Comparison of ENCODE assay signal across 10 cellular contexts in the genomic region with DNA sequence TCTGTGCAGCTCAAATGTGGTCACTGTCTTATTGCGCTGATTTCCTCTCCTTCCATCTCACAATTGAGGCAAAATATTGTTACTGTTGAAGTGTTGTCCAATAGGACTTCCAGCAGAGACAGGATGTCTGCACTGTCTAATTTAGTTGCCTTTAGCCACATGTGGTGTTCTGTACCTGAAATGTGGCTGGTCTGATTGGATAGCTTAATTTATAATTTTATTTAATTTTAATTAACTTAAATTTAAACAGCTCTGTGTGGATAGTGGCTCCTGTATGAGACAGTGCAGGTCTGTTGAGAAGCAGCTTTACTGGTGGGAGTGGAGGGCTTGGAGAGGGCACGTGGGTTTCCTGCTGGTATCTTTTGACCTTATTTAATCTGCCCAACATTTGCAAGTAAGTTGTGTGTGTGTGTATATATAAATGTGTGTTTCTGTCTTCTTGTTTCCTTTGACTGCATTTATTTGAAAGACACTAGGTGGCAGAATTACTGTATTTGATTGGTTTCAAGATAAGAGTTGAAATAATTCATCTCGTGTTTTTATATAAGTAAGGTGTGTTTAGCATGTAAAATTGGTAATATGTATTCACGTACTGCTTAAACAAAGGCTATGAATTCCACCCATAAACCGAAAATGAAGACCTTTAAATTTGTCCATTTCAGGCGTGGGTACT. TPM values are rescaled to one million over a fixed set of nuclear protein-coding genes. Genes with fewer than 3 reads are reported as not detected.
DNase-seq lines count a peak whose midpoint lies in the region; ATAC-seq, FAIRE-seq and TF ChIP-seq lines count a peak whose summit lies in the region.
"Had no signal": no experiment of that assay in that cellular context is flagged by ENCODE, and none has a peak within 500 bp of the region (broad histone marks: within the 10 kb centered on the region; RNA-seq: fewer than 3 reads in every experiment).

No MANE protein-coding gene starts in this region.

- in situ Hi-C loops in gastrocnemius medialis (cut with MboI; ENCODE audit: low sequenced_read_pairs in 4 of 4), result no loop called here

- no peaks in the 10 kb centered on the region for H4K20me1 ChIP-seq in endothelial cell of umbilical vein (replicated peaks; ENCODE audit: control insufficient read depth, extremely low read depth, insufficient read depth, low read length)

- TF ChIP-seq POLR2A in Peyer's patch (IDR thresholded peaks at IDR 0.05), result no peak
- no peak for TF ChIP-seq POLR2A in endothelial cell of umbilical vein (IDR thresholded peaks at IDR 0.05; ENCODE audit: low read depth, low read length)
- TF ChIP-seq POLR2A in gastrocnemius medialis (IDR thresholded peaks at IDR 0.05), result no peak

- H3K9me3 ChIP-seq in Peyer's patch (no peaks in the 10 kb centered on the region), endothelial cell of umbilical vein (replicated peaks; ENCODE audit: control insufficient read depth, insufficient read depth, low read length) (no peaks in the 10 kb centered on the region), gastrocnemius medialis (no peaks in the 10 kb centered on the region)

- no peak for ATAC-seq in activated T-cell treated with anti-CD3 and anti-CD28 coated beads, Interleukin-2, amount 50 U/mL, for 72 hours (replicated peaks in 1 of 2)
- ATAC-seq in gastrocnemius medialis (no peak), HG03521 (IDR thresholded peaks at IDR 0.05; ENCODE audit: unreplicated experiment) (no peak), HG02870 (IDR thresholded peaks at IDR 0.05; ENCODE audit: unreplicated experiment) (no peak), GM18868 (IDR thresholded peaks at IDR 0.05; ENCODE audit: unreplicated experiment) (no peak)
- ATAC-seq: Right ventricle myocardium inferior had no signal

- H2AFZ ChIP-seq in endothelial cell of umbilical vein (ENCODE audit: low read depth, low read length), result no peak overlapping the region

- H3K9me3 Mint-ChIP-seq in activated T-cell treated with anti-CD3 and anti-CD28 coated beads, Interleukin-2, amount 50 U/mL, for 72 hours, result no peaks in the 10 kb centered on the region
- no peaks in the 10 kb centered on the region for H3K9me3 Mint-ChIP-seq in activated T-cell treated with anti-CD3 and anti-CD28 coated beads, Interleukin-2, amount 50 U/mL, for 24 hours

- no peak for DNase-seq in activated T-cell treated with anti-CD3 and anti-CD28 coated beads, Interleukin-2, amount 50 U/mL, for 72 hours
- DNase-seq in activated T-cell treated with anti-CD3 and anti-CD28 coated beads, Interleukin-2, amount 50 U/mL, for 24 hours, result no peak
- DNase-seq in Peyer's patch (no peak), endothelial cell of umbilical vein (ENCODE audit: low read depth, low spot score) (peak; percentile 44), gastrocnemius medialis (no peak)
- DNase-seq: GDM1 had no signal

- no peaks in the 10 kb centered on the region for H3K79me2 ChIP-seq in endothelial cell of umbilical vein (ENCODE audit: control insufficient read depth, insufficient read depth, low read length)

- H3K27me3 ChIP-seq in Peyer's patch (no peaks in the 10 kb centered on the region), endothelial cell of umbilical vein (ENCODE audit: control insufficient read depth in 2 of 2, insufficient read depth in 2 of 2, low read length in 2 of 2) (no peaks in the 10 kb centered on the region), gastrocnemius medialis (no peaks in the 10 kb centered on the region)

- H3K4me3 ChIP-seq in Peyer's patch (no peak overlapping the region), endothelial cell of umbilical vein (replicated peaks in 1 of 3; ENCODE audit: insufficient read depth in 1 of 3, low read depth in 1 of 3, low read length in 3 of 3) (no peak overlapping the region), gastrocnemius medialis (no peak overlapping the region)

- no peak overlapping the region for H3K4me2 ChIP-seq in endothelial cell of umbilical vein (ENCODE audit: insufficient read depth, low read length)

- H3K36me3 Mint-ChIP-seq in activated T-cell treated with anti-CD3 and anti-CD28 coated beads, Interleukin-2, amount 50 U/mL, for 72 hours (ENCODE audit: insufficient read depth in 2 of 2), result peaks cover 4 to 6% of the 10 kb centered on the region in 2 donors
- peaks cover 85% of the 10 kb centered on the region for H3K36me3 Mint-ChIP-seq in activated T-cell treated with anti-CD3 and anti-CD28 coated beads, Interleukin-2, amount 50 U/mL, for 24 hours (ENCODE audit: low read depth)

- H3K27me3 Mint-ChIP-seq in activated T-cell treated with anti-CD3 and anti-CD28 coated beads, Interleukin-2, amount 50 U/mL, for 72 hours (ENCODE audit: low read depth), result no peaks in the 10 kb centered on the region
- H3K27me3 Mint-ChIP-seq in activated T-cell treated with anti-CD3 and anti-CD28 coated beads, Interleukin-2, amount 50 U/mL, for 24 hours, result no peaks in the 10 kb centered on the region

- H3K27ac Mint-ChIP-seq in activated T-cell treated with anti-CD3 and anti-CD28 coated beads, Interleukin-2, amount 50 U/mL, for 72 hours, result peak overlapping the region; percentile 23
- no peak overlapping the region for H3K27ac Mint-ChIP-seq in activated T-cell treated with anti-CD3 and anti-CD28 coated beads, Interleukin-2, amount 50 U/mL, for 24 hours

- TF ChIP-seq CTCF in Peyer's patch (IDR thresholded peaks at IDR 0.05), result peak in 5 of 6 experiments; percentile 13 to 53 (median 39)
- TF ChIP-seq CTCF in endothelial cell of umbilical vein (IDR thresholded peaks at IDR 0.05; ENCODE audit: extremely low read depth in 1 of 2, insufficient read depth in 1 of 2, low read depth in 1 of 2, low read length in 2 of 2), result peak; percentile 18 to 20
- TF ChIP-seq CTCF in gastrocnemius medialis (IDR thresholded peaks at IDR 0.05 in 4 of 5, conservative IDR thresholded peaks at IDR 0.05 in 1 of 5), result peak in 3 of 5 experiments; percentile 22 to 42 (median 31)

- peaks cover 0 to 43% (median 2%) of the 10 kb centered on the region in 3 donors for H3K36me3 ChIP-seq in Peyer's patch
- H3K36me3 ChIP-seq in endothelial cell of umbilical vein (ENCODE audit: control insufficient read depth in 2 of 2, extremely low read depth in 1 of 2, insufficient read depth in 2 of 2, low read length in 2 of 2), result peaks cover 11% of the 10 kb centered on the region in 2 experiments
- H3K36me3 ChIP-seq in gastrocnemius medialis, result peaks cover 0 to 18% of the 10 kb centered on the region in 2 donors

- no peak overlapping the region for H3K27ac ChIP-seq in Peyer's patch
- no peak overlapping the region for H3K27ac ChIP-seq in endothelial cell of umbilical vein (ENCODE audit: insufficient read depth, low read depth, low read length)
- H3K27ac ChIP-seq in gastrocnemius medialis, result no peak overlapping the region

- CTCF ChIA-PET in endothelial cell of umbilical vein (lab: Charles Lee), result interaction anchor here (0.6 to 4.0 kb wide), 17 partner anchors 9 to 687 kb away, joined by 3 to 69 read pairs (median 4); a partner anchor contains a TSS

- POLR2A ChIA-PET in endothelial cell of umbilical vein (lab: Charles Lee), result no interaction called here

- H3K4me1 ChIP-seq in Peyer's patch, result no peaks in the 10 kb centered on the region
- H3K4me1 ChIP-seq in endothelial cell of umbilical vein (ENCODE audit: control insufficient read depth, extremely low read depth, insufficient read depth, low read length), result no peaks in the 10 kb centered on the region
- peaks cover 7% of the 10 kb centered on the region in 2 donors for H3K4me1 ChIP-seq in gastrocnemius medialis

- no peak overlapping the region for H3K4me3 Mint-ChIP-seq in activated T-cell treated with anti-CD3 and anti-CD28 coated beads, Interleukin-2, amount 50 U/mL, for 72 hours
- no peak overlapping the region for H3K4me3 Mint-ChIP-seq in activated T-cell treated with anti-CD3 and anti-CD28 coated beads, Interleukin-2, amount 50 U/mL, for 24 hours

- intact Hi-C loops in endothelial cell of umbilical vein (cut with micrococcal nuclease), result loop anchor here (1.0 kb wide), 3 partner anchors 87 to 287 kb away; no protein-coding TSS in a partner anchor
- intact Hi-C loops in gastrocnemius medialis (cut with DNase I; ENCODE audit: low total_unique reads), result loop anchor here (10.0 kb wide), 2 partner anchors 51 to 251 kb away; a partner anchor contains a TSS

- no TSS peak for BruUV-seq in endothelial cell of umbilical vein (replicated peaks; lab: Mats Ljungman, UMichigan)

- H3K4me1 Mint-ChIP-seq in activated T-cell treated with anti-CD3 and anti-CD28 coated beads, Interleukin-2, amount 50 U/mL, for 72 hours (ENCODE audit: low read depth), result peaks cover 52% of the 10 kb centered on the region
- H3K4me1 Mint-ChIP-seq in activated T-cell treated with anti-CD3 and anti-CD28 coated beads, Interleukin-2, amount 50 U/mL, for 24 hours (ENCODE audit: low read depth), result peaks cover 67% of the 10 kb centered on the region

- H3K9ac ChIP-seq in endothelial cell of umbilical vein (replicated peaks; ENCODE audit: extremely low read depth, insufficient read depth, low read length), result no peak overlapping the region

- no peaks in the 10 kb centered on the region for H3K9me1 ChIP-seq in endothelial cell of umbilical vein (replicated peaks; ENCODE audit: control insufficient read depth, extremely low read depth, insufficient read depth, low read length)

- dilution Hi-C loops in endothelial cell of umbilical vein (cut with MboI; ENCODE audit: extremely low pct_ligation_motif_present, low sequenced_read_pairs), result no loop called here

- peak; percentile 77 for FAIRE-seq in endothelial cell of umbilical vein (lab: Jason Lieb, UNC)

TF ChIP-seq in endothelial cell of umbilical vein, 7 proteins besides CTCF, POLR2A, EP300 and RAD21:
- TF ChIP-seq JUN (IDR thresholded peaks at IDR 0.05; ENCODE audit: borderline replicate concordance, insufficient read depth, insufficient read length, low read depth) (no peak), GATA2 (IDR thresholded peaks at IDR 0.05; ENCODE audit: insufficient read depth, insufficient read length, low read depth, low read length) (peak; percentile 86)
- TF ChIP-seq, protein P1, sequence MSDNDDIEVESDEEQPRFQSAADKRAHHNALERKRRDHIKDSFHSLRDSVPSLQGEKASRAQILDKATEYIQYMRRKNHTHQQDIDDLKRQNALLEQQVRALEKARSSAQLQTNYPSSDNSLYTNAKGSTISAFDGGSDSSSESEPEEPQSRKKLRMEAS (IDR thresholded peaks at IDR 0.05; ENCODE audit: insufficient read depth, insufficient read length), result no peak

RNA-seq across cellular contexts. Expression of a gene that starts 55.3 kb away (rescaled TPM):
- total RNA-seq in activated T-cell treated with anti-CD3 and anti-CD28 coated beads, Interleukin-2, amount 50 U/mL, for 72 hours, result 1 to 10 TPM; 2.4 to 2.5 TPM
- total RNA-seq in Peyer's patch (1 to 10 TPM in 3 of 4 donors, under 1 TPM in 1; 0.35 to 2.5 (median 1.5) TPM), endothelial cell of umbilical vein (0.88 and 1.2 TPM in 2 replicates), gastrocnemius medialis (1 to 10 TPM in 1 of 4 donors, under 1 TPM in 3; 0.36 to 1.5 (median 0.48) TPM)
- 0.14 and 0.18 TPM in 2 replicates for polyA plus RNA-seq in endothelial cell of umbilical vein
- 0.05 and 0.06 TPM in 2 replicates for polyA plus RNA-seq in endothelial cell of umbilical vein (2011; cell fraction: cytosol; rRNA removed)
- 1.4 TPM in 2 replicates for polyA plus RNA-seq in endothelial cell of umbilical vein (2011; cell fraction: nucleus; rRNA removed)
- polyA plus RNA-seq in endothelial cell of umbilical vein (2012), result 0.15 and 0.18 TPM in 2 replicates
- 0.78 and 1.1 TPM in 2 replicates for polyA minus RNA-seq in endothelial cell of umbilical vein
- not detected for polyA minus RNA-seq in endothelial cell of umbilical vein (2011; cell fraction: cytosol; rRNA and poly(A)+ RNA removed)
- polyA minus RNA-seq in endothelial cell of umbilical vein (2011; cell fraction: nucleus; rRNA and poly(A)+ RNA removed), result 1.9 and 3.9 TPM in 2 replicates
